ENCODE assay signal across 16 cellular contexts in genomic region chr6:152299336-152299735, GRCh38.
A peak's percentile ranks its signal among the peaks of the same experiment; 100 is the strongest.
DNase-seq lines count a peak whose midpoint lies in the region; ATAC-seq, FAIRE-seq and TF ChIP-seq lines count a peak whose summit lies in the region.
"Had no signal": no experiment of that assay in that cellular context is flagged by ENCODE, and none has a peak within 500 bp of the region (broad histone marks: within the 10 kb centered on the region; RNA-seq: fewer than 3 reads in every experiment).

No MANE protein-coding gene starts in this region.

- no peaks in the 10 kb centered on the region for H3K36me3 Mint-ChIP-seq in activated CD8-positive, alpha-beta T cell treated with anti-CD3 and anti-CD28 coated beads for 36 hours (ENCODE audit: low read depth)
- H3K36me3 Mint-ChIP-seq in activated CD8-positive, alpha-beta T cell treated with anti-CD3 and anti-CD28 coated beads, Interleukin-2, amount 10 ng/mL, durations not matched to agents 7 days and 5 days (ENCODE audit: low read depth): peaks cover 4% of the 10 kb centered on the region
- peaks cover 1% of the 10 kb centered on the region for H3K36me3 Mint-ChIP-seq in activated naive CD8-positive, alpha-beta T cell treated with anti-CD3 and anti-CD28 coated beads for 36 hours

- no peaks in the 10 kb centered on the region for H3K27me3 Mint-ChIP-seq in activated CD8-positive, alpha-beta T cell treated with anti-CD3 and anti-CD28 coated beads for 36 hours
- no peaks in the 10 kb centered on the region for H3K27me3 Mint-ChIP-seq in activated CD8-positive, alpha-beta T cell treated with anti-CD3 and anti-CD28 coated beads, Interleukin-2, amount 10 ng/mL, durations not matched to agents 7 days and 5 days (ENCODE audit: low read depth)
- no peaks in the 10 kb centered on the region for H3K27me3 Mint-ChIP-seq in activated naive CD8-positive, alpha-beta T cell treated with anti-CD3 and anti-CD28 coated beads for 36 hours
- H3K27me3 Mint-ChIP-seq: stimulated activated naive B cell treated with anti-CD40 and anti-IgM and Interleukin-4, amounts not matched to agents 10 μg/mL and 1 μg/mL and 100 μg/mL, for 72 hours had no signal

- no peak overlapping the region for H3K9ac ChIP-seq in neural cell (ENCODE audit: low read length)

- POLR2A ChIA-PET in activated CD8-positive, alpha-beta T cell treated with anti-CD3 and anti-CD28 coated beads for 36 hours (lab: Charles Lee): interaction anchor here (1.9 kb wide), 1 partner anchor 128 kb away, joined by 5 read pairs; no protein-coding TSS in a partner anchor
- POLR2A ChIA-PET in activated CD8-positive, alpha-beta T cell treated with anti-CD3 and anti-CD28 coated beads, Interleukin-2, amount 10 ng/mL, durations not matched to agents 7 days and 5 days (lab: Charles Lee): no interaction called here

- no peak for TF ChIP-seq CTCF in activated CD8-positive, alpha-beta T cell treated with anti-CD3 and anti-CD28 coated beads for 36 hours (IDR thresholded peaks at IDR 0.05)
- TF ChIP-seq CTCF in neural cell (IDR thresholded peaks at IDR 0.05; ENCODE audit: poor library complexity, severe bottlenecking): no peak

- H3F3A ChIP-seq in neural cell (ENCODE audit: insufficient read depth, low read length, poor library complexity, severe bottlenecking): no peaks in the 10 kb centered on the region

- no peak overlapping the region for H3K4me3 Mint-ChIP-seq in activated CD8-positive, alpha-beta T cell treated with anti-CD3 and anti-CD28 coated beads for 36 hours
- no peak overlapping the region for H3K4me3 Mint-ChIP-seq in activated CD8-positive, alpha-beta T cell treated with anti-CD3 and anti-CD28 coated beads, Interleukin-2, amount 10 ng/mL, durations not matched to agents 7 days and 5 days
- no peak overlapping the region for H3K4me3 Mint-ChIP-seq in activated naive CD8-positive, alpha-beta T cell treated with anti-CD3 and anti-CD28 coated beads for 36 hours
- H3K4me3 Mint-ChIP-seq: stimulated activated naive B cell treated with anti-CD40 and anti-IgM and Interleukin-4, amounts not matched to agents 10 μg/mL and 1 μg/mL and 100 μg/mL, for 72 hours had no signal

- peaks cover 44% of the 10 kb centered on the region for H3K4me1 Mint-ChIP-seq in activated CD8-positive, alpha-beta T cell treated with anti-CD3 and anti-CD28 coated beads for 36 hours (ENCODE audit: low read depth)
- H3K4me1 Mint-ChIP-seq in activated CD8-positive, alpha-beta T cell treated with anti-CD3 and anti-CD28 coated beads, Interleukin-2, amount 10 ng/mL, durations not matched to agents 7 days and 5 days (ENCODE audit: low read depth): peaks cover 22% of the 10 kb centered on the region
- H3K4me1 Mint-ChIP-seq in activated naive CD8-positive, alpha-beta T cell treated with anti-CD3 and anti-CD28 coated beads for 36 hours: peaks cover 38% of the 10 kb centered on the region

- H3K27ac ChIP-seq in neural cell (ENCODE audit: low read length): peak overlapping the region; percentile 2
- H3K27ac ChIP-seq: breast epithelium had no signal

- TF ChIP-seq EP300 in neural cell (conservative IDR thresholded peaks at IDR 0.05; ENCODE audit: poor library complexity, severe bottlenecking): peak; percentile 16

- no peaks in the 10 kb centered on the region for H3K27me3 ChIP-seq in neural cell (ENCODE audit: insufficient read depth, low read depth, low read length)
- H3K27me3 ChIP-seq: breast epithelium had no signal

- CTCF ChIA-PET in activated CD8-positive, alpha-beta T cell treated with anti-CD3 and anti-CD28 coated beads for 36 hours (lab: Charles Lee): interaction anchor here (1.5 to 8.7 kb wide), 3 partner anchors 10 to 534 kb away, joined by 3 to 93 read pairs (median 4); no protein-coding TSS in a partner anchor
- CTCF ChIA-PET in activated CD8-positive, alpha-beta T cell treated with anti-CD3 and anti-CD28 coated beads, Interleukin-2, amount 10 ng/mL, durations not matched to agents 7 days and 5 days (lab: Charles Lee): interaction anchor here (1.1 to 4.4 kb wide), 4 partner anchors 18 to 541 kb away, joined by 3 to 34 read pairs (median 6); no protein-coding TSS in a partner anchor

- H3K9me3 Mint-ChIP-seq in activated CD8-positive, alpha-beta T cell treated with anti-CD3 and anti-CD28 coated beads for 36 hours: no peaks in the 10 kb centered on the region
- H3K9me3 Mint-ChIP-seq in activated CD8-positive, alpha-beta T cell treated with anti-CD3 and anti-CD28 coated beads, Interleukin-2, amount 10 ng/mL, durations not matched to agents 7 days and 5 days (ENCODE audit: insufficient read depth): no peaks in the 10 kb centered on the region
- no peaks in the 10 kb centered on the region for H3K9me3 Mint-ChIP-seq in activated naive CD8-positive, alpha-beta T cell treated with anti-CD3 and anti-CD28 coated beads for 36 hours
- H3K9me3 Mint-ChIP-seq: stimulated activated naive B cell treated with anti-CD40 and anti-IgM and Interleukin-4, amounts not matched to agents 10 μg/mL and 1 μg/mL and 100 μg/mL, for 72 hours had no signal

- H4K20me1 ChIP-seq in neural cell (ENCODE audit: insufficient read depth): no peaks in the 10 kb centered on the region

- intact Hi-C loops in activated CD8-positive, alpha-beta T cell treated with anti-CD3 and anti-CD28 coated beads for 36 hours (cut with micrococcal nuclease): no loop called here

- peak overlapping the region; percentile 75 for H3K4me3 ChIP-seq in neural cell (ENCODE audit: low read length)
- H3K4me3 ChIP-seq: breast epithelium had no signal

- peak; percentile 20 for DNase-seq in activated CD8-positive, alpha-beta T cell treated with anti-CD3 and anti-CD28 coated beads for 36 hours
- no peak for DNase-seq in activated CD8-positive, alpha-beta T cell treated with anti-CD3 and anti-CD28 coated beads, Interleukin-2, amount 10 ng/mL, durations not matched to agents 7 days and 5 days
- no peak for DNase-seq in GM19239 (ENCODE audit: insufficient read length, low spot score)
- no peak for DNase-seq in activated naive CD8-positive, alpha-beta T cell treated with anti-CD3 and anti-CD28 coated beads for 36 hours
- no peak for DNase-seq in AG08395 (ENCODE audit: low spot score)
- DNase-seq in anterior cingulate cortex (lab: John Stamatoyannopoulos, UW): no peak
- DNase-seq: ACHN; activated effector memory CD4-positive, alpha-beta T cell treated with Interleukin-2 at 50 U/mL for 16 hours; effector CD8-positive, alpha-beta T cell; foreskin fibroblast; mammary epithelial cell; NCI-H2029; stimulated activated naive B cell treated with anti-CD40 and anti-IgM and Interleukin-4, amounts not matched to agents 10 μg/mL and 1 μg/mL and 100 μg/mL, for 72 hours had no signal

- H2AFZ ChIP-seq in neural cell (ENCODE audit: low read depth, low read length): no peak overlapping the region

- peak overlapping the region; percentile 89 for H3K4me2 ChIP-seq in neural cell (ENCODE audit: low read length)

- no peaks in the 10 kb centered on the region for H3K9me3 ChIP-seq in neural cell (ENCODE audit: low read length)
- H3K9me3 ChIP-seq: breast epithelium had no signal

- no peak overlapping the region for H3K27ac Mint-ChIP-seq in activated CD8-positive, alpha-beta T cell treated with anti-CD3 and anti-CD28 coated beads for 36 hours
- H3K27ac Mint-ChIP-seq in activated CD8-positive, alpha-beta T cell treated with anti-CD3 and anti-CD28 coated beads, Interleukin-2, amount 10 ng/mL, durations not matched to agents 7 days and 5 days: no peak overlapping the region
- H3K27ac Mint-ChIP-seq in activated naive CD8-positive, alpha-beta T cell treated with anti-CD3 and anti-CD28 coated beads for 36 hours: peak overlapping the region; percentile 4
- H3K27ac Mint-ChIP-seq: stimulated activated naive B cell treated with anti-CD40 and anti-IgM and Interleukin-4, amounts not matched to agents 10 μg/mL and 1 μg/mL and 100 μg/mL, for 72 hours had no signal

- FAIRE-seq in GM19239 (lab: Jason Lieb, UNC): peak; percentile 45

- H3K36me3 ChIP-seq in neural cell (ENCODE audit: insufficient read depth, low read length): no peaks in the 10 kb centered on the region
- H3K36me3 ChIP-seq: breast epithelium had no signal

- H3K79me2 ChIP-seq in neural cell (replicated peaks; ENCODE audit: insufficient read depth, low read length): peaks cover 9% of the 10 kb centered on the region

- no peaks in the 10 kb centered on the region for H3K9me2 ChIP-seq in neural cell (ENCODE audit: insufficient read depth, low read length)

- ATAC-seq in activated CD8-positive, alpha-beta T cell treated with anti-CD3 and anti-CD28 coated beads for 36 hours: no peak
- ATAC-seq in activated CD8-positive, alpha-beta T cell treated with anti-CD3 and anti-CD28 coated beads, Interleukin-2, amount 10 ng/mL, durations not matched to agents 7 days and 5 days: no peak
- no peak for ATAC-seq in GM21390 (IDR thresholded peaks at IDR 0.05; ENCODE audit: unreplicated experiment)
- ATAC-seq: stimulated activated naive B cell treated with anti-CD40 and anti-IgM and Interleukin-4, amounts not matched to agents 10 μg/mL and 1 μg/mL and 100 μg/mL, for 72 hours had no signal

- no peak for TF ChIP-seq RAD21 in neural cell (conservative IDR thresholded peaks at IDR 0.05)

TF ChIP-seq in neural cell, 6 proteins besides CTCF, POLR2A, EP300 and RAD21:
- TF ChIP-seq EZH2 (IDR thresholded peaks at IDR 0.05; ENCODE audit: borderline replicate concordance, insufficient read depth, low read length, poor library complexity, severe bottlenecking) (no peak), MXI1 (conservative IDR thresholded peaks at IDR 0.05; ENCODE audit: poor library complexity, severe bottlenecking) (no peak), POLR2AphosphoS5 (IDR thresholded peaks at IDR 0.05) (peak; percentile 25), TAF1 (IDR thresholded peaks at IDR 0.05; ENCODE audit: low read depth) (no peak), SMC3 (conservative IDR thresholded peaks at IDR 0.05; ENCODE audit: poor library complexity) (no peak)
TF ChIP-seq in neural cell: peak in this region for 1.
